ENCODE assay signal across 1 cellular context in genomic region chrX:12877386-12877785, GRCh38.
TF ChIP-seq lines count a peak whose summit lies in the region.

No MANE protein-coding gene starts in this region.

TF ChIP-seq in HepG2, 621 proteins besides CTCF, POLR2A, EP300 and RAD21:
- no peak for TF ChIP-seq ZNF430 (CRISPR knock-in tag; IDR thresholded peaks at IDR 0.05)
- TF ChIP-seq AGO2 (optimal IDR thresholded peaks at IDR 0.05; ENCODE audit: low read depth, low read length) = no peak
- peak; percentile 11 for TF ChIP-seq TEAD3 (CRISPR knock-in tag; optimal IDR thresholded peaks at IDR 0.05; ENCODE audit: borderline replicate concordance)
- TF ChIP-seq SETDB1 (CRISPR knock-in tag; IDR thresholded peaks at IDR 0.05; ENCODE audit: borderline replicate concordance) = no peak
- peak; percentile 51; the same call in 1 of the 2 replicates for TF ChIP-seq RARA (CRISPR knock-in tag; IDR thresholded peaks at IDR 0.05)
- TF ChIP-seq ZNF263 (CRISPR knock-in tag; IDR thresholded peaks at IDR 0.05) = no peak
- no peak for TF ChIP-seq ZNF343 (CRISPR knock-in tag; IDR thresholded peaks at IDR 0.05)
- TF ChIP-seq HNF4A (CRISPR knock-in tag; IDR thresholded peaks at IDR 0.05) = peak; percentile 19; the same call in 1 of the 2 replicates
- no peak for TF ChIP-seq ZNF547 (CRISPR knock-in tag; IDR thresholded peaks at IDR 0.05)
- TF ChIP-seq ZNF580 (CRISPR knock-in tag; IDR thresholded peaks at IDR 0.05; ENCODE audit: borderline replicate concordance, low read depth) = no peak
- no peak for TF ChIP-seq FOXA3 (CRISPR knock-in tag; IDR thresholded peaks at IDR 0.05)
- TF ChIP-seq PRDM10 (CRISPR knock-in tag; IDR thresholded peaks at IDR 0.05; ENCODE audit: low read depth) = no peak
TF ChIP-seq in HepG2: peak in this region for 3.
